2 cellular contexts compared by ENCODE assay signal in genomic region chr3:113276581-113277080, GRCh38.
TF ChIP-seq lines count a peak whose summit lies in the region.

No MANE protein-coding gene starts in this region.

TF ChIP-seq in SK-N-SH, 30 proteins besides CTCF, POLR2A, EP300 and RAD21 (continued from another document):
- TF ChIP-seq PBX3 (IDR thresholded peaks at IDR 0.05): no peak
- no peak for TF ChIP-seq TCF12 (IDR thresholded peaks at IDR 0.05)

TF ChIP-seq in SK-N-SH treated with all-trans-retinoic acid at 6 μM for 48 hours, 23 proteins besides CTCF, POLR2A, EP300 and RAD21 (continued from another document):
- TF ChIP-seq ESRRG (CRISPR knock-in tag; IDR thresholded peaks at IDR 0.05): no peak
- TF ChIP-seq ZNF8 (CRISPR knock-in tag; IDR thresholded peaks at IDR 0.05): no peak
- no peak for TF ChIP-seq ZNF565 (CRISPR knock-in tag; conservative IDR thresholded peaks at IDR 0.05; ENCODE audit: low read depth)
- no peak for TF ChIP-seq BACH2 (CRISPR knock-in tag; IDR thresholded peaks at IDR 0.05; ENCODE audit: borderline replicate concordance)
- TF ChIP-seq CREB5 (CRISPR knock-in tag; IDR thresholded peaks at IDR 0.05; ENCODE audit: low read depth): no peak
- no peak for TF ChIP-seq GLIS3 (CRISPR knock-in tag; IDR thresholded peaks at IDR 0.05)
- no peak for TF ChIP-seq TSHZ2 (CRISPR knock-in tag; IDR thresholded peaks at IDR 0.05)
- no peak for TF ChIP-seq ZC3H10 (CRISPR knock-in tag; IDR thresholded peaks at IDR 0.05)
- TF ChIP-seq ARNTL (CRISPR knock-in tag; IDR thresholded peaks at IDR 0.05; ENCODE audit: borderline replicate concordance, low read depth): no peak
